In the genomic region with DNA sequence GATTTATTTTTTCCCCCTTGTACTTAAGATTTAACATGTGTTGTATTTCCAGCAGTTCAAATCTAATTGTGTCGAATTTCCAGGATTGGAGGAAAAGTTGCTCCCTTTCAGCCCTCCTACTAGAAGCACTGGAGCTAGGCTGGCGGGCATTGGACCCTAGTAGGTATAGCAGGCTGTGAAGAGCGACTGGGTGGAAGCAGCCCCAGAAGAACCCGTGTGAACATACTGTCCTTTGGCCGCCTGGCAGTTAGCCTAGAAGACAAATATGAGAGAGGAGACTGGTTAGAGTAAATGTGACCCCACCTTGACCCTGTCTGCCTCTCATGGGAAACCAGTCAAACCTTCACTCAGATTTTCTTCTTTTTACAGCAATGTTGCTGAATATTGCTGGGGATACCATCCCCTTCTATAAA, we compare ENCODE assay signal across 1 cellular context.
A peak's percentile ranks its signal among the peaks of the same experiment; 100 is the strongest.
TF ChIP-seq lines count a peak whose summit lies in the region.

No MANE protein-coding gene starts in this region.

TF ChIP-seq in HepG2, 621 proteins besides CTCF, POLR2A, EP300 and RAD21 (continued from another document and continues in another):
- TF ChIP-seq ZNF7 (CRISPR knock-in tag; IDR thresholded peaks at IDR 0.05) (no peak), PAX8 (CRISPR knock-in tag; IDR thresholded peaks at IDR 0.05; ENCODE audit: borderline replicate concordance) (no peak), ZNF766 (CRISPR knock-in tag; IDR thresholded peaks at IDR 0.05; ENCODE audit: borderline replicate concordance) (no peak), ZNF232 (CRISPR knock-in tag; IDR thresholded peaks at IDR 0.05; ENCODE audit: borderline replicate concordance) (peak; percentile 60; the same call in 1 of the 2 replicates), FOSL1 (CRISPR knock-in tag; IDR thresholded peaks at IDR 0.05; ENCODE audit: borderline replicate concordance) (no peak), SRF (IDR thresholded peaks at IDR 0.05; ENCODE audit: low read depth, low read length) (no peak), XBP1 (CRISPR knock-in tag; IDR thresholded peaks at IDR 0.05) (no peak), SRSF1 (optimal IDR thresholded peaks at IDR 0.05; ENCODE audit: low read depth, low read length) (no peak), ZNF143 (CRISPR knock-in tag; IDR thresholded peaks at IDR 0.05) (0 out of 2 replicates have a peak, but pooled peaks have one; percentile 40), GATA4 (IDR thresholded peaks at IDR 0.05; ENCODE audit: borderline replicate concordance, low read depth) (no peak), ZBTB1 (CRISPR knock-in tag; IDR thresholded peaks at IDR 0.05; ENCODE audit: borderline replicate concordance) (no peak), CEBPG (CRISPR knock-in tag; IDR thresholded peaks at IDR 0.05) (no peak), NR3C1 (CRISPR knock-in tag; IDR thresholded peaks at IDR 0.05) (no peak), DPF2 (CRISPR knock-in tag; IDR thresholded peaks at IDR 0.05; ENCODE audit: borderline replicate concordance, low read depth) (no peak; the same call in 1 of the 2 replicates), RBM22 (optimal IDR thresholded peaks at IDR 0.05; ENCODE audit: low read length) (no peak), PRPF4 (IDR thresholded peaks at IDR 0.05; ENCODE audit: low read depth, low read length, poor library complexity, severe bottlenecking) (no peak), KLF9 (CRISPR knock-in tag; IDR thresholded peaks at IDR 0.05; ENCODE audit: low read depth) (peak; percentile 82; the same call in 1 of the 2 replicates), ZNF883 (CRISPR knock-in tag; IDR thresholded peaks at IDR 0.05; ENCODE audit: not compliant biosample characterization) (peak; percentile 47), HNF4G (IDR thresholded peaks at IDR 0.05; ENCODE audit: borderline replicate concordance, low read depth, low read length) (peak; percentile 83), HNF4G (CRISPR knock-in tag; IDR thresholded peaks at IDR 0.05; ENCODE audit: borderline replicate concordance, low read depth) (no peak; the same call in 1 of the 2 replicates), POGZ (CRISPR knock-in tag; IDR thresholded peaks at IDR 0.05) (peak; percentile 93), FOXA1 (IDR thresholded peaks at IDR 0.05) (no peak), FOXA1 (CRISPR knock-in tag; IDR thresholded peaks at IDR 0.05) (peak; percentile 86), REXO4 (CRISPR knock-in tag; IDR thresholded peaks at IDR 0.05; ENCODE audit: borderline replicate concordance) (no peak), TBL1XR1 (IDR thresholded peaks at IDR 0.05; ENCODE audit: borderline replicate concordance, low read length, partially characterized antibody) (peak; percentile 96), ZNF10 (CRISPR knock-in tag; IDR thresholded peaks at IDR 0.05; ENCODE audit: borderline replicate concordance, low read depth) (no peak), NR2F6 (IDR thresholded peaks at IDR 0.05) (peak; percentile 96), NR2F6 (CRISPR knock-in tag; IDR thresholded peaks at IDR 0.05) (peak; percentile 97), ZNF724P (CRISPR knock-in tag; IDR thresholded peaks at IDR 0.05; ENCODE audit: borderline replicate concordance) (no peak), ZNF549 (CRISPR knock-in tag; IDR thresholded peaks at IDR 0.05) (no peak)
- TF ChIP-seq, protein P1, sequence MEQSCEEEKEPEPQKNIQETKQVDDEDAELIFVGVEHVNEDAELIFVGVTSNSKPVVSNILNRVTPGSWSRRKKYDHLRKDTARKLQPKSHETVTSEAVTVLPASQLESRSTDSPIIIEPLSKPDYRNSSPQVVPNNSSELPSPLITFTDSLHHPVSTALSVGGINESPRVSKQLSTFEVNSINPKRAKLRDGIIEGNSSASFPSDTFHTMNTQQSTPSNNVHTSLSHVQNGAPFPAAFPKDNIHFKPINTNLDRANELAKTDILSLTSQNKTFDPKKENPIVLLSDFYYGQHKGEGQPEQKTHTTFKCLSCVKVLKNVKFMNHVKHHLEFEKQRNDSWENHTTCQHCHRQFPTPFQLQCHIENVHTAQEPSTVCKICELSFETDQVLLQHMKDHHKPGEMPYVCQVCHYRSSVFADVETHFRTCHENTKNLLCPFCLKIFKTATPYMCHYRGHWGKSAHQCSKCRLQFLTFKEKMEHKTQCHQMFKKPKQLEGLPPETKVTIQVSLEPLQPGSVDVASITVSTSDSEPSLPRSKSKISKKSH (CRISPR knock-in tag; IDR thresholded peaks at IDR 0.05; ENCODE audit: borderline replicate concordance): no peak
- TF ChIP-seq, protein P2, sequence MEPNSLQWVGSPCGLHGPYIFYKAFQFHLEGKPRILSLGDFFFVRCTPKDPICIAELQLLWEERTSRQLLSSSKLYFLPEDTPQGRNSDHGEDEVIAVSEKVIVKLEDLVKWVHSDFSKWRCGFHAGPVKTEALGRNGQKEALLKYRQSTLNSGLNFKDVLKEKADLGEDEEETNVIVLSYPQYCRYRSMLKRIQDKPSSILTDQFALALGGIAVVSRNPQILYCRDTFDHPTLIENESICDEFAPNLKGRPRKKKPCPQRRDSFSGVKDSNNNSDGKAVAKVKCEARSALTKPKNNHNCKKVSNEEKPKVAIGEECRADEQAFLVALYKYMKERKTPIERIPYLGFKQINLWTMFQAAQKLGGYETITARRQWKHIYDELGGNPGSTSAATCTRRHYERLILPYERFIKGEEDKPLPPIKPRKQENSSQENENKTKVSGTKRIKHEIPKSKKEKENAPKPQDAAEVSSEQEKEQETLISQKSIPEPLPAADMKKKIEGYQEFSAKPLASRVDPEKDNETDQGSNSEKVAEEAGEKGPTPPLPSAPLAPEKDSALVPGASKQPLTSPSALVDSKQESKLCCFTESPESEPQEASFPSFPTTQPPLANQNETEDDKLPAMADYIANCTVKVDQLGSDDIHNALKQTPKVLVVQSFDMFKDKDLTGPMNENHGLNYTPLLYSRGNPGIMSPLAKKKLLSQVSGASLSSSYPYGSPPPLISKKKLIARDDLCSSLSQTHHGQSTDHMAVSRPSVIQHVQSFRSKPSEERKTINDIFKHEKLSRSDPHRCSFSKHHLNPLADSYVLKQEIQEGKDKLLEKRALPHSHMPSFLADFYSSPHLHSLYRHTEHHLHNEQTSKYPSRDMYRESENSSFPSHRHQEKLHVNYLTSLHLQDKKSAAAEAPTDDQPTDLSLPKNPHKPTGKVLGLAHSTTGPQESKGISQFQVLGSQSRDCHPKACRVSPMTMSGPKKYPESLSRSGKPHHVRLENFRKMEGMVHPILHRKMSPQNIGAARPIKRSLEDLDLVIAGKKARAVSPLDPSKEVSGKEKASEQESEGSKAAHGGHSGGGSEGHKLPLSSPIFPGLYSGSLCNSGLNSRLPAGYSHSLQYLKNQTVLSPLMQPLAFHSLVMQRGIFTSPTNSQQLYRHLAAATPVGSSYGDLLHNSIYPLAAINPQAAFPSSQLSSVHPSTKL (CRISPR knock-in tag; IDR thresholded peaks at IDR 0.05): peak; percentile 97
- TF ChIP-seq, protein P3, sequence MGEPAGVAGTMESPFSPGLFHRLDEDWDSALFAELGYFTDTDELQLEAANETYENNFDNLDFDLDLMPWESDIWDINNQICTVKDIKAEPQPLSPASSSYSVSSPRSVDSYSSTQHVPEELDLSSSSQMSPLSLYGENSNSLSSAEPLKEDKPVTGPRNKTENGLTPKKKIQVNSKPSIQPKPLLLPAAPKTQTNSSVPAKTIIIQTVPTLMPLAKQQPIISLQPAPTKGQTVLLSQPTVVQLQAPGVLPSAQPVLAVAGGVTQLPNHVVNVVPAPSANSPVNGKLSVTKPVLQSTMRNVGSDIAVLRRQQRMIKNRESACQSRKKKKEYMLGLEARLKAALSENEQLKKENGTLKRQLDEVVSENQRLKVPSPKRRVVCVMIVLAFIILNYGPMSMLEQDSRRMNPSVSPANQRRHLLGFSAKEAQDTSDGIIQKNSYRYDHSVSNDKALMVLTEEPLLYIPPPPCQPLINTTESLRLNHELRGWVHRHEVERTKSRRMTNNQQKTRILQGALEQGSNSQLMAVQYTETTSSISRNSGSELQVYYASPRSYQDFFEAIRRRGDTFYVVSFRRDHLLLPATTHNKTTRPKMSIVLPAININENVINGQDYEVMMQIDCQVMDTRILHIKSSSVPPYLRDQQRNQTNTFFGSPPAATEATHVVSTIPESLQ (CRISPR knock-in tag; conservative IDR thresholded peaks at IDR 0.05): no peak
- TF ChIP-seq, protein P4, sequence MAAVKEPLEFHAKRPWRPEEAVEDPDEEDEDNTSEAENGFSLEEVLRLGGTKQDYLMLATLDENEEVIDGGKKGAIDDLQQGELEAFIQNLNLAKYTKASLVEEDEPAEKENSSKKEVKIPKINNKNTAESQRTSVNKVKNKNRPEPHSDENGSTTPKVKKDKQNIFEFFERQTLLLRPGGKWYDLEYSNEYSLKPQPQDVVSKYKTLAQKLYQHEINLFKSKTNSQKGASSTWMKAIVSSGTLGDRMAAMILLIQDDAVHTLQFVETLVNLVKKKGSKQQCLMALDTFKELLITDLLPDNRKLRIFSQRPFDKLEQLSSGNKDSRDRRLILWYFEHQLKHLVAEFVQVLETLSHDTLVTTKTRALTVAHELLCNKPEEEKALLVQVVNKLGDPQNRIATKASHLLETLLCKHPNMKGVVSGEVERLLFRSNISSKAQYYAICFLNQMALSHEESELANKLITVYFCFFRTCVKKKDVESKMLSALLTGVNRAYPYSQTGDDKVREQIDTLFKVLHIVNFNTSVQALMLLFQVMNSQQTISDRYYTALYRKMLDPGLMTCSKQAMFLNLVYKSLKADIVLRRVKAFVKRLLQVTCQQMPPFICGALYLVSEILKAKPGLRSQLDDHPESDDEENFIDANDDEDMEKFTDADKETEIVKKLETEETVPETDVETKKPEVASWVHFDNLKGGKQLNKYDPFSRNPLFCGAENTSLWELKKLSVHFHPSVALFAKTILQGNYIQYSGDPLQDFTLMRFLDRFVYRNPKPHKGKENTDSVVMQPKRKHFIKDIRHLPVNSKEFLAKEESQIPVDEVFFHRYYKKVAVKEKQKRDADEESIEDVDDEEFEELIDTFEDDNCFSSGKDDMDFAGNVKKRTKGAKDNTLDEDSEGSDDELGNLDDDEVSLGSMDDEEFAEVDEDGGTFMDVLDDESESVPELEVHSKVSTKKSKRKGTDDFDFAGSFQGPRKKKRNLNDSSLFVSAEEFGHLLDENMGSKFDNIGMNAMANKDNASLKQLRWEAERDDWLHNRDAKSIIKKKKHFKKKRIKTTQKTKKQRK (IDR thresholded peaks at IDR 0.05; ENCODE audit: low read length): no peak
- TF ChIP-seq, protein P5, sequence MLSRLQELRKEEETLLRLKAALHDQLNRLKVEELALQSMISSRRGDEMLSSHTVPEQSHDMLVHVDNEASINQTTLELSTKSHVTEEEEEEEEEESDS (CRISPR knock-in tag; IDR thresholded peaks at IDR 0.05; ENCODE audit: borderline replicate concordance): 0 out of 2 replicates have a peak, but pooled peaks have one; percentile 77
- TF ChIP-seq, protein P6, sequence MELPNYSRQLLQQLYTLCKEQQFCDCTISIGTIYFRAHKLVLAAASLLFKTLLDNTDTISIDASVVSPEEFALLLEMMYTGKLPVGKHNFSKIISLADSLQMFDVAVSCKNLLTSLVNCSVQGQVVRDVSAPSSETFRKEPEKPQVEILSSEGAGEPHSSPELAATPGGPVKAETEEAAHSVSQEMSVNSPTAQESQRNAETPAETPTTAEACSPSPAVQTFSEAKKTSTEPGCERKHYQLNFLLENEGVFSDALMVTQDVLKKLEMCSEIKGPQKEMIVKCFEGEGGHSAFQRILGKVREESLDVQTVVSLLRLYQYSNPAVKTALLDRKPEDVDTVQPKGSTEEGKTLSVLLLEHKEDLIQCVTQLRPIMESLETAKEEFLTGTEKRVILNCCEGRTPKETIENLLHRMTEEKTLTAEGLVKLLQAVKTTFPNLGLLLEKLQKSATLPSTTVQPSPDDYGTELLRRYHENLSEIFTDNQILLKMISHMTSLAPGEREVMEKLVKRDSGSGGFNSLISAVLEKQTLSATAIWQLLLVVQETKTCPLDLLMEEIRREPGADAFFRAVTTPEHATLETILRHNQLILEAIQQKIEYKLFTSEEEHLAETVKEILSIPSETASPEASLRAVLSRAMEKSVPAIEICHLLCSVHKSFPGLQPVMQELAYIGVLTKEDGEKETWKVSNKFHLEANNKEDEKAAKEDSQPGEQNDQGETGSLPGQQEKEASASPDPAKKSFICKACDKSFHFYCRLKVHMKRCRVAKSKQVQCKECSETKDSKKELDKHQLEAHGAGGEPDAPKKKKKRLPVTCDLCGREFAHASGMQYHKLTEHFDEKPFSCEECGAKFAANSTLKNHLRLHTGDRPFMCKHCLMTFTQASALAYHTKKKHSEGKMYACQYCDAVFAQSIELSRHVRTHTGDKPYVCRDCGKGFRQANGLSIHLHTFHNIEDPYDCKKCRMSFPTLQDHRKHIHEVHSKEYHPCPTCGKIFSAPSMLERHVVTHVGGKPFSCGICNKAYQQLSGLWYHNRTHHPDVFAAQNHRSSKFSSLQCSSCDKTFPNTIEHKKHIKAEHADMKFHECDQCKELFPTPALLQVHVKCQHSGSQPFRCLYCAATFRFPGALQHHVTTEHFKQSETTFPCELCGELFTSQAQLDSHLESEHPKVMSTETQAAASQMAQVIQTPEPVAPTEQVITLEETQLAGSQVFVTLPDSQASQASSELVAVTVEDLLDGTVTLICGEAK (IDR thresholded peaks at IDR 0.05): no peak
- TF ChIP-seq, protein P6 (CRISPR knock-in tag; IDR thresholded peaks at IDR 0.05): no peak; the same call in 1 of the 2 replicates
